ENCODE assay signal across 13 cellular contexts in the genomic region with DNA sequence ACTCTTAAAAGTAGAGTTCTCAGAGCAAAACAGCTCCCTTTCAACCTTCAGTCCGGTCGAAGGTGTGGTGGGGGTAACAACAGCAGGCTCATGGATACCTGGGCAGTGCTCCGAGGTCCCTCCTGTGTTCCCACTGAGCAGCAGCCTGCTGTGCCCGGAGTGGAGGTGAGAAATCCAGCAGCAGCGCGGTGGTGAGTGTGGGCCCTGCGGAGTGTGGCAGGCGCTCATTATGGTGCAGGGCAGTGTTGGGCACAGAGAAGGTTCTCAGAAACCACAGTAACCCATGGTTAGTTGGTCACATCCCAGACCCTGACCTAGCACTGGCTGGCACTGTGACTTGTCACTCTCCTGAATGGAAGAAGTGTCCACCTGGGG. TPM values are rescaled to one million over a fixed set of nuclear protein-coding genes. Genes with fewer than 3 reads are reported as not detected.
DNase-seq lines count a peak whose midpoint lies in the region; FAIRE-seq and TF ChIP-seq lines count a peak whose summit lies in the region.
"Had no signal": no experiment of that assay in that cellular context is flagged by ENCODE, and none has a peak within 500 bp of the region (broad histone marks: within the 10 kb centered on the region; RNA-seq: fewer than 3 reads in every experiment).

No MANE protein-coding gene starts in this region.

- H3K9me3 Mint-ChIP-seq in activated naive CD4-positive, alpha-beta T cell treated with anti-CD3 and anti-CD28 coated beads, Interleukin-2, amount 10 ng/mL, durations not matched to agents 7 days and 5 days = no peaks in the 10 kb centered on the region
- H3K9me3 Mint-ChIP-seq in IgD-negative memory B cell = no peaks in the 10 kb centered on the region

- FAIRE-seq in small intestine (lab: Jason Lieb, UNC) (no peak), GM12892 (lab: Jason Lieb, UNC) (no peak)
- FAIRE-seq: TTC549 had no signal

- H3K27me3 ChIP-seq in small intestine (ENCODE audit: control insufficient read depth in 2 of 2, insufficient read depth in 2 of 2, low read length in 2 of 2) = no peaks in the 10 kb centered on the region
- H3K27me3 ChIP-seq: tibial nerve had no signal

- peaks cover 7% of the 10 kb centered on the region for H3K27me3 Mint-ChIP-seq in activated naive CD4-positive, alpha-beta T cell treated with anti-CD3 and anti-CD28 coated beads, Interleukin-2, amount 10 ng/mL, durations not matched to agents 7 days and 5 days
- H3K27me3 Mint-ChIP-seq in IgD-negative memory B cell = peaks cover 3% of the 10 kb centered on the region

- TF ChIP-seq POLR2A in GM12892 (IDR thresholded peaks at IDR 0.05; ENCODE audit: low read depth, low read length) = no peak; the same call in 1 of the 2 replicates

- H3K4me3 ChIP-seq in small intestine (ENCODE audit: low read depth in 1 of 2, low read length in 2 of 2) = no peak overlapping the region
- H3K4me3 ChIP-seq: tibial nerve had no signal

- H3K4me3 Mint-ChIP-seq in activated naive CD4-positive, alpha-beta T cell treated with anti-CD3 and anti-CD28 coated beads, Interleukin-2, amount 10 ng/mL, durations not matched to agents 7 days and 5 days = no peak overlapping the region
- peak overlapping the region in 1 of 4 donors; percentile 73 for H3K4me3 Mint-ChIP-seq in IgD-negative memory B cell

- WGBS in small intestine, 3 donors = 19 to 69% (median 56%) methylated on average over 8 of the region's 8 CpGs

- H3K36me3 ChIP-seq in small intestine (ENCODE audit: control insufficient read depth in 2 of 2, insufficient read depth in 2 of 2, low read length in 2 of 2) = peaks cover 4 to 7% of the 10 kb centered on the region in 2 donors

- H3K36me3 Mint-ChIP-seq in activated naive CD4-positive, alpha-beta T cell treated with anti-CD3 and anti-CD28 coated beads, Interleukin-2, amount 10 ng/mL, durations not matched to agents 7 days and 5 days = peaks cover 36% of the 10 kb centered on the region
- peaks cover 4% of the 10 kb centered on the region for H3K36me3 Mint-ChIP-seq in IgD-negative memory B cell

- peaks cover 0 to 13% of the 10 kb centered on the region in 2 donors for H3K4me1 ChIP-seq in small intestine (ENCODE audit: control insufficient read depth in 2 of 2, insufficient read depth in 1 of 2, low read depth in 1 of 2, low read length in 1 of 2)

- CTCF ChIA-PET in activated naive CD4-positive, alpha-beta T cell treated with anti-CD3 and anti-CD28 coated beads, Interleukin-2, amount 10 ng/mL, durations not matched to agents 7 days and 5 days (lab: Charles Lee) = interaction anchor here (1.2 kb wide), 1 partner anchor 154 kb away, joined by 3 read pairs; no protein-coding TSS in a partner anchor

- H3K27ac ChIP-seq in epithelial cell of prostate = peak overlapping the region; percentile 98
- H3K27ac ChIP-seq in small intestine (ENCODE audit: low read depth in 1 of 2, low read length in 1 of 2) = peak overlapping the region; percentile 96 to 99
- H3K27ac ChIP-seq in caudate nucleus (ENCODE audit: low read depth, low read length) = no peak overlapping the region
- H3K27ac ChIP-seq: parathyroid adenoma had no signal

- no peaks in the 10 kb centered on the region for H3K9me3 ChIP-seq in small intestine (ENCODE audit: control insufficient read depth, low read depth)
- H3K9me3 ChIP-seq: tibial nerve had no signal

- no peak for DNase-seq in activated naive CD4-positive, alpha-beta T cell treated with anti-CD3 and anti-CD28 coated beads, Interleukin-2, amount 10 ng/mL, durations not matched to agents 7 days and 5 days
- DNase-seq in activated naive CD4-positive, alpha-beta T cell treated with anti-CD3 and anti-CD28 coated beads, Interleukin-2, amount 50 U/mL, for 16 hours = no peak
- no peak for DNase-seq in epithelial cell of prostate (ENCODE audit: low read depth, low spot score)
- DNase-seq in small intestine = no peak
- DNase-seq in GM12892 (ENCODE audit: insufficient read length) = no peak
- no peak for DNase-seq in cerebellar cortex (ENCODE audit: low spot score)
- DNase-seq in caudate nucleus (lab: John Stamatoyannopoulos, UW) = no peak
- DNase-seq: amniotic stem cell, dermis blood vessel endothelial cell had no signal

- peaks cover 56% of the 10 kb centered on the region for H3K4me1 Mint-ChIP-seq in activated naive CD4-positive, alpha-beta T cell treated with anti-CD3 and anti-CD28 coated beads, Interleukin-2, amount 10 ng/mL, durations not matched to agents 7 days and 5 days
- peaks cover 14 to 20% (median 17%) of the 10 kb centered on the region in 3 donors for H3K4me1 Mint-ChIP-seq in IgD-negative memory B cell

- peak overlapping the region; percentile 78 for H3K27ac Mint-ChIP-seq in activated naive CD4-positive, alpha-beta T cell treated with anti-CD3 and anti-CD28 coated beads, Interleukin-2, amount 10 ng/mL, durations not matched to agents 7 days and 5 days
- peak overlapping the region; percentile 86 to 99 (median 88) for H3K27ac Mint-ChIP-seq in IgD-negative memory B cell

RNA-seq across cellular contexts. Expression of a gene that starts 5.0 kb away (rescaled TPM):
- polyA plus RNA-seq in IgD-negative memory B cell = 177 TPM
- 1,000 to 10,000 TPM; 1,002 to 1,191 (median 1,009) TPM for polyA plus RNA-seq in small intestine
- polyA plus RNA-seq in GM12892 (2012; ENCODE audit: missing spikeins) = 491 TPM

RNA-seq across cellular contexts. Expression of a gene that starts 5.8 kb away (rescaled TPM):
- polyA plus RNA-seq in IgD-negative memory B cell (163 TPM), small intestine (100 to 1,000 TPM; 310 to 411 (median 372) TPM)
- 97.5 TPM for polyA plus RNA-seq in GM12892 (2012; ENCODE audit: missing spikeins)

RNA-seq across cellular contexts. Expression of a gene that starts 26.0 kb away (rescaled TPM):
- polyA plus RNA-seq in IgD-negative memory B cell (22.5 TPM), small intestine (10 to 100 TPM; 22.8 to 86.7 (median 26.7) TPM)
- 77.6 TPM for polyA plus RNA-seq in GM12892 (2012; ENCODE audit: missing spikeins)

RNA-seq across cellular contexts. Expression of a gene that starts 26.2 kb away (rescaled TPM):
- polyA plus RNA-seq in IgD-negative memory B cell (266 TPM), small intestine (100 to 1,000 TPM; 161 to 240 (median 212) TPM)
- polyA plus RNA-seq in GM12892 (2012; ENCODE audit: missing spikeins) = 116 TPM

RNA-seq across cellular contexts. Expression of a gene that starts 30.5 kb away (rescaled TPM):
- not detected for polyA plus RNA-seq in IgD-negative memory B cell
- 1 to 10 TPM in 1 of 3 donors, under 1 TPM in 1, not detected in 1; 0.49 to 2.5 TPM for polyA plus RNA-seq in small intestine
- 0.68 TPM for polyA plus RNA-seq in GM12892 (2012; ENCODE audit: missing spikeins)
